8 cellular contexts compared by ENCODE assay signal in the genomic region with DNA sequence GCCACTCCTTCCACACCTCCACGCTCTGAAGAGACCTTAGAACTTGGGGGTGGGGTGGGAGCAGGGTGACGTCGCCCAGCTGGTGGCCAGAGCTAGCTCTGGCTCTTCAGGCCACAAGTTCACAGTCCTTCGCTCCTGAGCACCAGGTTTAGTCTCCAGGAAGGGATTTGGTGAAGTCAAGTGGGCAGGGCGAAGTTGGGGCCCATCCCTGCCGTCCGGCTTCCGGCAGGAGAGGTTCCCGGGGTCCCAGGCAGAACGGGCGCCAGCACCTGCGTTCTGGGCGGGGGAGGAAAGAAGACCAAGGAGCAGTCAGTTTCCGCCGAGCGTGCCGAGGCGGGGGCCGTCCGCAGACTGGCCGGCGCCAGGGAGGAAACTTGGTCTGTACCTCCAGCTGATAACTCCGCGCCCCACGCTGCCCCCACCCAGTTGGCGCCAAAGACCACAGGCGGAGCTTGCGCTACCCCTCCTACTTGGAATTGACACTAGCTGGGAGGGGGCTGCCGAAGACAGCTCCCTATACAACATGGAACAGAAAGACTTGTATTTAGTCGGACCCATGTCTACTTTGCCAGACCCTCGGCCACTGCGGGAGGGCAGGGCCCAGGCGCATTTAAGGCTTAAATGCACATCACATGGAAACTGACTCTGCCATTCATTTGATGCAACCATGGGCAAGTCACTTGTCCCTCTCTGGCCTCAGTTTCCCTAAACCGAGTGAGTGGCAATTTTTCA. TPM values are rescaled to one million over a fixed set of nuclear protein-coding genes. Genes with fewer than 3 reads are reported as not detected.
A peak's percentile ranks its signal among the peaks of the same experiment; 100 is the strongest.
DNase-seq lines count a peak whose midpoint lies in the region; ATAC-seq and TF ChIP-seq lines count a peak whose summit lies in the region.

No MANE protein-coding gene starts in this region.

- H3K27ac Mint-ChIP-seq in activated T-cell treated with anti-CD3 and anti-CD28 coated beads, Interleukin-2, amount 50 U/mL, for 72 hours, result peak overlapping the region; percentile 70

- H3K4me3 ChIP-seq in cardiac muscle cell (peak overlapping the region; percentile 92), prostate gland (peak overlapping the region; percentile 78 to 80)

- peaks cover 19% of the 10 kb centered on the region for H3K27me3 Mint-ChIP-seq in activated T-cell treated with anti-CD3 and anti-CD28 coated beads, Interleukin-2, amount 50 U/mL, for 72 hours (ENCODE audit: low read depth)

- H3K27ac ChIP-seq in cardiac muscle cell (peak overlapping the region; percentile 100), prostate gland (peak overlapping the region; percentile 86 to 95)

- peaks cover 81% of the 10 kb centered on the region for H3K4me1 Mint-ChIP-seq in activated T-cell treated with anti-CD3 and anti-CD28 coated beads, Interleukin-2, amount 50 U/mL, for 72 hours (ENCODE audit: low read depth)

- peak; percentile 48 for TF ChIP-seq POLR2A in prostate gland (IDR thresholded peaks at IDR 0.05)

- in situ Hi-C loops in GM13977 (cut with MboI; ENCODE audit: low pct_unique_long_range_greater_than_20kb, low sequenced_read_pairs, unreplicated experiment), result no loop called here

- H3K36me3 ChIP-seq in cardiac muscle cell, result peaks cover 7% of the 10 kb centered on the region
- no peaks in the 10 kb centered on the region for H3K36me3 ChIP-seq in prostate gland

- H3K27me3 ChIP-seq in cardiac muscle cell (no peaks in the 10 kb centered on the region), prostate gland (replicated peaks; ENCODE audit: insufficient read depth) (no peaks in the 10 kb centered on the region)

- no peaks in the 10 kb centered on the region for H3K9me3 ChIP-seq in cardiac muscle cell (ENCODE audit: low read depth)
- H3K9me3 ChIP-seq in prostate gland, result no peaks in the 10 kb centered on the region

- WGBS in prostate gland, result 1% methylated on average over 30 of the region's 34 CpGs

- H3K4me1 ChIP-seq in cardiac muscle cell (ENCODE audit: low read depth) (peaks cover 57% of the 10 kb centered on the region), prostate gland (replicated peaks) (peaks cover 8% of the 10 kb centered on the region)

- no peaks in the 10 kb centered on the region for H3K9me3 Mint-ChIP-seq in activated T-cell treated with anti-CD3 and anti-CD28 coated beads, Interleukin-2, amount 50 U/mL, for 72 hours

- DNase-seq in GM13977 (ENCODE audit: low spot score) (peak; percentile 62), NCI-H2227 treated with DMSO at 0.1 percent for 48 hours (lab: John Stamatoyannopoulos, UW) (peak; percentile 39), cardiac muscle cell (ENCODE audit: low read depth in 1 of 2, low spot score in 1 of 2) (peak; percentile 74 to 76), prostate gland (ENCODE audit: low spot score) (peak; percentile 52), 8988T (no peak), SW480 (ENCODE audit: low spot score) (no peak)
- peak; percentile 44 to 57 for DNase-seq in activated T-cell treated with anti-CD3 and anti-CD28 coated beads, Interleukin-2, amount 50 U/mL, for 72 hours

- peak overlapping the region; percentile 93 to 96 for H3K4me3 Mint-ChIP-seq in activated T-cell treated with anti-CD3 and anti-CD28 coated beads, Interleukin-2, amount 50 U/mL, for 72 hours

- H3K36me3 Mint-ChIP-seq in activated T-cell treated with anti-CD3 and anti-CD28 coated beads, Interleukin-2, amount 50 U/mL, for 72 hours (ENCODE audit: insufficient read depth in 2 of 2), result peaks cover 0 to 3% of the 10 kb centered on the region in 2 donors

- intact Hi-C loops in prostate gland (cut with DNase I), result no loop called here

- TF ChIP-seq CTCF in GM13977 (IDR thresholded peaks at IDR 0.05; ENCODE audit: extremely low read depth, insufficient read depth, missing control alignments), result no peak
- TF ChIP-seq CTCF in cardiac muscle cell (IDR thresholded peaks at IDR 0.05; ENCODE audit: low read depth, low read length), result no peak
- no peak for TF ChIP-seq CTCF in prostate gland (IDR thresholded peaks at IDR 0.05)

- peak in 1 of 2 donors; percentile 7 for ATAC-seq in activated T-cell treated with anti-CD3 and anti-CD28 coated beads, Interleukin-2, amount 50 U/mL, for 72 hours (replicated peaks in 1 of 2)
- no peak for ATAC-seq in HG02870 (IDR thresholded peaks at IDR 0.05; ENCODE audit: unreplicated experiment)

RNA-seq across cellular contexts. Expression of gene ID3, which starts 1.0 kb away (rescaled TPM):
- total RNA-seq in activated T-cell treated with anti-CD3 and anti-CD28 coated beads, Interleukin-2, amount 50 U/mL, for 72 hours, result 10 to 100 TPM; 32.3 to 37.2 TPM
- total RNA-seq in cardiac muscle cell (698 and 784 TPM in 2 replicates), prostate gland (100 to 1,000 TPM; 151 to 184 TPM)
- 703 and 1,027 TPM in 2 replicates for polyA plus RNA-seq in cardiac muscle cell

RNA-seq across cellular contexts. Expression of gene E2F2, which starts 27.3 kb away (rescaled TPM):
- total RNA-seq in activated T-cell treated with anti-CD3 and anti-CD28 coated beads, Interleukin-2, amount 50 U/mL, for 72 hours, result 10 to 100 TPM; 19.9 to 24.7 TPM
- total RNA-seq in cardiac muscle cell (2.1 and 2.5 TPM in 2 replicates), prostate gland (1 to 10 TPM; 1.0 to 4.1 TPM)
- polyA plus RNA-seq in cardiac muscle cell, result 2.2 and 2.7 TPM in 2 replicates

Comparison
In these comparisons a context has a peak if more than half of its experiments do, and no peak if none do; other contexts are left out.
1. DNase-seq: peak in GM13977 (single experiment), NCI-H2227 treated with DMSO at 0.1 percent for 48 hours (single experiment), activated T-cell treated with anti-CD3 and anti-CD28 coated beads, Interleukin-2, amount 50 U/mL, for 72 hours (2 of 2), cardiac muscle cell (2 of 2) and prostate gland (single experiment); none in 8988T (single experiment) and SW480 (single experiment).